ENCODE assay signal across 1 cellular context in the genomic region with DNA sequence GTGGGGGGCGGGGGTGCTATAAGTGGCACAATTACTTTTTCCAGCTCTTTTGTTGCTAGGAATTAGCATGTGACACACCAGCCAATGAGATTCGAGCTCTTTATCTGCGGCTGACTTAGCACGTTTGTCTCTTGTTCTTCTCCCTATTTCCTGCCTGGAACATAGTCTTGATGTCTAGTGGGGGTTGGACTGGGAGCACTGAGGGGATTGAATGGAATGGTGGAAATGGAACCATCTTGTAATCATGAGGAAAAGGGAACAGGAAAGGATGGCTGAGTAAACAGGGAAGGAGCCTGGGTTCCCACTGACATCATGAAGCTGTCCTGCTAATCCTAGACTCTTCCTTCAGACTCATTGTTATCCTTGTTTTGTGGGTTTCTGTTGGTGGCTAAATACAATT.
TF ChIP-seq lines count a peak whose summit lies in the region.

No MANE protein-coding gene starts in this region.

TF ChIP-seq in WTC11, 78 proteins besides CTCF, POLR2A, EP300 and RAD21 (continued from another document):
- TF ChIP-seq HMGXB4 (CRISPR knock-in tag; IDR thresholded peaks at IDR 0.05) (no peak), ARID4B (CRISPR knock-in tag; IDR thresholded peaks at IDR 0.05; ENCODE audit: borderline replicate concordance) (no peak), ZBTB21 (CRISPR knock-in tag; IDR thresholded peaks at IDR 0.05; ENCODE audit: borderline replicate concordance) (no peak), NR2C2 (CRISPR knock-in tag; IDR thresholded peaks at IDR 0.05) (no peak)
- TF ChIP-seq, protein P1, sequence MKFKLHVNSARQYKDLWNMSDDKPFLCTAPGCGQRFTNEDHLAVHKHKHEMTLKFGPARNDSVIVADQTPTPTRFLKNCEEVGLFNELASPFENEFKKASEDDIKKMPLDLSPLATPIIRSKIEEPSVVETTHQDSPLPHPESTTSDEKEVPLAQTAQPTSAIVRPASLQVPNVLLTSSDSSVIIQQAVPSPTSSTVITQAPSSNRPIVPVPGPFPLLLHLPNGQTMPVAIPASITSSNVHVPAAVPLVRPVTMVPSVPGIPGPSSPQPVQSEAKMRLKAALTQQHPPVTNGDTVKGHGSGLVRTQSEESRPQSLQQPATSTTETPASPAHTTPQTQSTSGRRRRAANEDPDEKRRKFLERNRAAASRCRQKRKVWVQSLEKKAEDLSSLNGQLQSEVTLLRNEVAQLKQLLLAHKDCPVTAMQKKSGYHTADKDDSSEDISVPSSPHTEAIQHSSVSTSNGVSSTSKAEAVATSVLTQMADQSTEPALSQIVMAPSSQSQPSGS (CRISPR knock-in tag; IDR thresholded peaks at IDR 0.05; ENCODE audit: borderline replicate concordance, low read depth): no peak
TF ChIP-seq in WTC11: peak in this region for 0.
